ENCODE assay signal across 10 cellular contexts in genomic region chr2:29317077-29317517, GRCh38.
DNase-seq lines count a peak whose midpoint lies in the region; ATAC-seq lines count a peak whose summit lies in the region.
"Had no signal": no experiment of that assay in that cellular context is flagged by ENCODE, and none has a peak within 500 bp of the region (broad histone marks: within the 10 kb centered on the region; RNA-seq: fewer than 3 reads in every experiment).

No MANE protein-coding gene starts in this region.

- DNase-seq in AML-193 (lab: John Stamatoyannopoulos, UW) (peak; percentile 40 to 50), dermis blood vessel endothelial cell (peak; percentile 13), NCI-H526 treated with DMSO at 0.1 percent for 48 hours (lab: John Stamatoyannopoulos, UW) (no peak)
- no peak for DNase-seq in activated CD4-positive, alpha-beta T cell treated with anti-CD3 and anti-CD28 coated beads, Interleukin-2, amount 50 U/mL, for 1 hour
- no peak for DNase-seq in stimulated activated CD4-positive, alpha-beta T cell treated with anti-CD3 and anti-CD28 coated beads, Interleukin-15, amount 100 ng/mL, for 24 hours
- no peak for DNase-seq in NK-92 treated with Interleukin-12 subunit alpha and Interleukin-12 subunit beta, amount 100 ng/mL, for 24 hours (lab: John Stamatoyannopoulos, UW)
- DNase-seq: CD4-positive, CD25-positive, alpha-beta regulatory T cell; SW 1271 had no signal

- ATAC-seq in GM21360 (IDR thresholded peaks at IDR 0.05; ENCODE audit: unreplicated experiment), result peak; percentile 42
- ATAC-seq in HG03565 (IDR thresholded peaks at IDR 0.05; ENCODE audit: unreplicated experiment), result peak; percentile 41

Comparison
In these comparisons a context has a peak if more than half of its experiments do, and no peak if none do; other contexts are left out.
1. DNase-seq: peak in AML-193 (2 of 2) and dermis blood vessel endothelial cell (single experiment); none in activated CD4-positive, alpha-beta T cell treated with anti-CD3 and anti-CD28 coated beads, Interleukin-2, amount 50 U/mL, for 1 hour (single experiment), stimulated activated CD4-positive, alpha-beta T cell treated with anti-CD3 and anti-CD28 coated beads, Interleukin-15, amount 100 ng/mL, for 24 hours (single experiment), NK-92 treated with Interleukin-12 subunit alpha and Interleukin-12 subunit beta, amount 100 ng/mL, for 24 hours (single experiment) and NCI-H526 treated with DMSO at 0.1 percent for 48 hours (single experiment).